14 cellular contexts compared by ENCODE assay signal in genomic region chr2:202693503-202693902, GRCh38.
"Had no signal": no experiment of that assay in that cellular context is flagged by ENCODE, and none has a peak within 500 bp of the region (broad histone marks: within the 10 kb centered on the region; RNA-seq: fewer than 3 reads in every experiment).

No MANE protein-coding gene starts in this region.

- H3K9ac ChIP-seq: parathyroid adenoma had no signal

- H3K4me1 Mint-ChIP-seq: activated CD4-positive, alpha-beta memory T cell treated with anti-CD3 and anti-CD28 coated beads, Interleukin-2, amount 10 ng/mL, durations not matched to agents 7 days and 5 days had no signal

- H3K9me3 Mint-ChIP-seq: activated CD4-positive, alpha-beta memory T cell treated with anti-CD3 and anti-CD28 coated beads, Interleukin-2, amount 10 ng/mL, durations not matched to agents 7 days and 5 days; central memory CD8-positive, alpha-beta T cell had no signal

- H3K4me3 ChIP-seq: hepatocyte, stomach, thoracic aorta had no signal

- H3K4me2 ChIP-seq: hepatocyte had no signal

- H3K27me3 Mint-ChIP-seq: activated CD4-positive, alpha-beta memory T cell treated with anti-CD3 and anti-CD28 coated beads, Interleukin-2, amount 10 ng/mL, durations not matched to agents 7 days and 5 days; central memory CD8-positive, alpha-beta T cell had no signal

- H3K4me1 ChIP-seq: parathyroid adenoma, stomach had no signal

- H3K9me3 ChIP-seq: stomach, thoracic aorta had no signal

- H3K27me3 ChIP-seq: hepatocyte, stomach had no signal

- H3K27ac ChIP-seq: epithelial cell of prostate, hepatocyte, parathyroid adenoma, stomach, thoracic aorta had no signal

- H3K27ac Mint-ChIP-seq: activated CD4-positive, alpha-beta memory T cell treated with anti-CD3 and anti-CD28 coated beads, Interleukin-2, amount 10 ng/mL, durations not matched to agents 7 days and 5 days had no signal

- H3K36me3 ChIP-seq: thoracic aorta had no signal

- H3K4me3 Mint-ChIP-seq: activated CD4-positive, alpha-beta memory T cell treated with anti-CD3 and anti-CD28 coated beads, Interleukin-2, amount 10 ng/mL, durations not matched to agents 7 days and 5 days; central memory CD8-positive, alpha-beta T cell had no signal

- H2AFZ ChIP-seq: hepatocyte, parathyroid adenoma had no signal

- DNase-seq: activated CD4-positive, alpha-beta memory T cell treated with anti-CD3 and anti-CD28 coated beads, Interleukin-2, amount 10 ng/mL, durations not matched to agents 7 days and 5 days; activated CD8-positive, alpha-beta memory T cell treated with anti-CD3 and anti-CD28 coated beads, Interleukin-2, amount 50 U/mL, for 4 hours; effector memory CD4-positive, alpha-beta T cell; kidney glomerular epithelial cell; midbrain; retina; stimulated activated CD4-positive, alpha-beta T cell treated with anti-CD3 and anti-CD28 coated beads, Interleukin-4, amount 100 ng/mL, for 1 hour; stomach had no signal

- ATAC-seq: activated CD4-positive, CD25-positive, alpha-beta regulatory T cell treated with anti-CD3 and anti-CD28 coated beads, Interleukin-2, amount 50 U/mL, for 24 hours had no signal
